In the genomic region with DNA sequence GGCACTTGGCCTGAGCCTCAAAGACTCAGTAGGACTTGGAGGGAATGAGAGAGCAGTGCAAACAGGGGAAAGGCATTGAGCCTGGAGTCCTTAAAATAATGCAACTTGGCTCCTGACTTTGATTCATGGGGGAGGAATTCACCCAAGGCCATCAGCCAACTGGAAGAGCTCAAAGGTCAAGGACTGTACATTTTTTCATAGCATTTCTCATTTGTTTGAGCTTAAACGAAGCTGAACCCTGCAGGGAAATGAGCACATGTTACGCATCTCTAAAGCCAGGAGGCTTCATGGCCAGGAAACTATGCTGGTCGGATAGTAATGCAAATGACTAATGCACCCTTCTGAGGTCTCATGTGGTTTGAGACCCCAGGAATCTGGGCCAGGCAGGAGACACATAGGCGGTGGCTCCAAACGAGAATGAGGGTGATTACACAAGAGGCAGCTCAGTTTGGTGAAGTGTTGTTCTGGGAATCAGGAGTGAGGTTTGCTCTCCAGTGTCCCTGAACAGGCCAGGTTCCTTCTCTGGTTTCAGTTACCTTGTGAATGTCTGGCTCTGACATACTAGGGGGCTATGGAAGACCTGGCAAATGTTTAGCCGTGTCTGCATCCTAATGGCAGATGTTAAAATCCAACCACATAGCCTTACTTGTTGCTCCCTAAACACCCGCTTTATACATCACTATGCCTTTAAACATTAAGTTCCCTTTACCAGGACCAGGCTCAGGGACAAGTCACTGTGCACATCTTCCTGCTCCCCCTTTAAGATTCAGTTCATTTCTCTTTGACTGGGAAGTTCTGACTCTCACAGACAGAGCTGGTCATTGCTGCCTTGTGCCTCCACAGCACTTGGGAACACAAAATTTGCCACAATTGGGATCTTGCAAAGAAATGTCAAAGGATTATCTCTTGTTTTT, we compare ENCODE assay signal across 7 cellular contexts.
DNase-seq lines count a peak whose midpoint lies in the region; ATAC-seq, FAIRE-seq and TF ChIP-seq lines count a peak whose summit lies in the region.

No MANE protein-coding gene starts in this region.

- DNase-seq in LoVo (ENCODE audit: low spot score) (peak; percentile 81), colonic mucosa (peak; percentile 31), lower lobe of right lung (no peak), urothelium cell line (ENCODE audit: low spot score) (peak; percentile 68), activated gamma-delta T cell treated with Interleukin-2 at 50 U/mL for 16 hours (no peak), activated T-cell treated with anti-CD3 and anti-CD28 coated beads for 4 hours (no peak)

- peak; percentile 87 for FAIRE-seq in urothelium cell line (lab: Jason Lieb, UNC)

- H3K4me3 ChIP-seq in colonic mucosa (no peak overlapping the region), lower lobe of right lung (no peak overlapping the region)

- H3K9ac ChIP-seq in colonic mucosa (ENCODE audit: low read depth in 2 of 2, low read length in 2 of 2): no peak overlapping the region

- intact Hi-C loops in colonic mucosa (cut with DNase I): no loop called here
- intact Hi-C loops in lower lobe of right lung (cut with DNase I): no loop called here

- H3K27ac ChIP-seq in colonic mucosa: peak overlapping the region; percentile 25
- peak overlapping the region; percentile 70 for H3K27ac ChIP-seq in lower lobe of right lung

- H3K9me3 ChIP-seq in colonic mucosa (no peaks in the 10 kb centered on the region), lower lobe of right lung (no peaks in the 10 kb centered on the region)

- TF ChIP-seq CTCF in colonic mucosa (IDR thresholded peaks at IDR 0.05) (no peak), lower lobe of right lung (IDR thresholded peaks at IDR 0.05) (no peak)

- peak; percentile 87 to 90 for ATAC-seq in lower lobe of right lung
- no peak for ATAC-seq in GM19455 (IDR thresholded peaks at IDR 0.05; ENCODE audit: unreplicated experiment)

- no peaks in the 10 kb centered on the region for H3K27me3 ChIP-seq in colonic mucosa
- no peaks in the 10 kb centered on the region for H3K27me3 ChIP-seq in lower lobe of right lung (ENCODE audit: low read depth)

- H3K4me1 ChIP-seq in colonic mucosa (no peaks in the 10 kb centered on the region), lower lobe of right lung (peaks cover 18% of the 10 kb centered on the region)

- H3K36me3 ChIP-seq in colonic mucosa: no peaks in the 10 kb centered on the region
- no peaks in the 10 kb centered on the region for H3K36me3 ChIP-seq in lower lobe of right lung

Comparison
In these comparisons a context has a peak if more than half of its experiments do, and no peak if none do; other contexts are left out.
1. DNase-seq: peak in LoVo (single experiment), colonic mucosa (single experiment) and urothelium cell line (single experiment); none in lower lobe of right lung (single experiment), activated gamma-delta T cell treated with Interleukin-2 at 50 U/mL for 16 hours (single experiment) and activated T-cell treated with anti-CD3 and anti-CD28 coated beads for 4 hours (single experiment).